In genomic region chr14:105540811-105541210, GRCh38 we compare ENCODE assay signal across 30 cellular contexts.
"Had no signal": no experiment of that assay in that cellular context is flagged by ENCODE, and none has a peak within 500 bp of the region (broad histone marks: within the 10 kb centered on the region; RNA-seq: fewer than 3 reads in every experiment).

No MANE protein-coding gene starts in this region.

- H3K36me3 Mint-ChIP-seq: natural killer cell, neural progenitor cell had no signal

- H3K9me3 Mint-ChIP-seq: neural progenitor cell had no signal

- H3K4me2 ChIP-seq: neural progenitor cell, smooth muscle cell had no signal

- H3K27ac Mint-ChIP-seq: natural killer cell; nephron; neural progenitor cell; progenitor cell of endocrine pancreas; stimulated activated memory B cell treated with anti-CD40 and anti-IgM and Interleukin-4, amounts not matched to agents 10 μg/mL and 1 μg/mL and 100 μg/mL, for 72 hours; stimulated activated naive CD8-positive, alpha-beta T cell treated with anti-CD3 and anti-CD28 coated beads, Interleukin-15, amount 100 ng/mL, for 72 hours had no signal

- H3K9me3 ChIP-seq: right lobe of liver, testis, uterus had no signal

- H3K27me3 ChIP-seq: ovary, right lobe of liver, testis, uterus had no signal

- H3K36me3 ChIP-seq: neural progenitor cell, ovary, right lobe of liver, spleen, suprapubic skin, tibial artery, transverse colon, upper lobe of left lung, uterus had no signal

- H3K4me3 ChIP-seq: neural progenitor cell, ovary, psoas muscle, right lobe of liver, skin epidermis, smooth muscle cell, spleen, suprapubic skin, testis, tibial artery, transverse colon, upper lobe of left lung, uterus had no signal

- ATAC-seq: naive thymus-derived CD4-positive, alpha-beta T cell; natural killer cell; psoas muscle; right cardiac atrium; right lobe of liver; stimulated activated memory B cell treated with anti-CD40 and anti-IgM and Interleukin-4, amounts not matched to agents 10 μg/mL and 1 μg/mL and 100 μg/mL, for 72 hours; stimulated activated naive CD8-positive, alpha-beta T cell treated with anti-CD3 and anti-CD28 coated beads, Interleukin-15, amount 100 ng/mL, for 72 hours; stimulated activated naive CD8-positive, alpha-beta T cell treated with anti-CD3 and anti-CD28 coated beads, Interleukin-15, Interleukin-2, amounts not matched to agents 100 U/mL and 50 U/mL, for 24 hours had no signal

- H3K4me1 ChIP-seq: neural progenitor cell, parathyroid adenoma, psoas muscle, right lobe of liver, testis, transverse colon, uterus had no signal

- DNase-seq: naive thymus-derived CD4-positive, alpha-beta T cell; natural killer cell; occipital lobe; ovary; right cardiac atrium; right lobe of liver; spleen; stimulated activated CD4-positive, alpha-beta T cell treated with anti-CD3 and anti-CD28 coated beads, Interleukin-12 subunit alpha, Interleukin-12 subunit beta, amount 100 ng/mL, for 4 hours; stimulated activated CD4-positive, alpha-beta T cell treated with anti-CD3 and anti-CD28 coated beads, Interleukin-1b, Interleukin-23, amount 100 ng/mL, for 48 hours; stimulated activated CD4-positive, alpha-beta T cell treated with anti-CD3 and anti-CD28 coated beads, Interleukin-4, amount 100 ng/mL, for 1 hour; stimulated activated CD4-positive, alpha-beta T cell treated with anti-CD3 and anti-CD28 coated beads, Interleukin-4, amount 100 ng/mL, for 4 hours; stimulated activated CD8-positive, alpha-beta memory T cell treated with anti-CD3 and anti-CD28 coated beads, Interleukin-4, amount 100 ng/mL, for 48 hours; stimulated activated naive CD4-positive, alpha-beta T cell; stimulated activated naive CD8-positive, alpha-beta T cell treated with anti-CD3 and anti-CD28 coated beads, Interleukin-15, amount 100 ng/mL, for 72 hours; stimulated activated naive CD8-positive, alpha-beta T cell treated with anti-CD3 and anti-CD28 coated beads, Interleukin-15, Interleukin-2, amounts not matched to agents 100 U/mL and 50 U/mL, for 24 hours; substantia nigra; testis; transverse colon; uterus had no signal

- H3K9ac ChIP-seq: neural progenitor cell, parathyroid adenoma had no signal

- H3K4me1 Mint-ChIP-seq: natural killer cell, nephron, neural progenitor cell had no signal

- H3K4me3 Mint-ChIP-seq: naive thymus-derived CD4-positive, alpha-beta T cell; natural killer cell; nephron; neural progenitor cell; stimulated activated memory B cell treated with anti-CD40 and anti-IgM and Interleukin-4, amounts not matched to agents 10 μg/mL and 1 μg/mL and 100 μg/mL, for 72 hours; stimulated activated naive CD8-positive, alpha-beta T cell treated with anti-CD3 and anti-CD28 coated beads, Interleukin-15, amount 100 ng/mL, for 72 hours had no signal

- H3K27ac ChIP-seq: neural progenitor cell, ovary, parathyroid adenoma, psoas muscle, right lobe of liver, skin epidermis, spleen, suprapubic skin, testis, tibial artery, transverse colon, upper lobe of left lung, uterus had no signal
